Comparison of ENCODE assay signal across 30 cellular contexts in genomic region chr1:228154021-228154684, GRCh38. TPM values are rescaled to one million over a fixed set of nuclear protein-coding genes. Genes with fewer than 3 reads are reported as not detected.
DNase-seq lines count a peak whose midpoint lies in the region; ATAC-seq, FAIRE-seq and TF ChIP-seq lines count a peak whose summit lies in the region.
"Had no signal": no experiment of that assay in that cellular context is flagged by ENCODE, and none has a peak within 500 bp of the region (broad histone marks: within the 10 kb centered on the region; RNA-seq: fewer than 3 reads in every experiment).

No MANE protein-coding gene starts in this region.

- no peak for DNase-seq in activated naive CD4-positive, alpha-beta T cell treated with anti-CD3 and anti-CD28 coated beads, Interleukin-2, amount 10 ng/mL, durations not matched to agents 7 days and 5 days
- DNase-seq in WERI-Rb-1 (no peak), keratinocyte (ENCODE audit: low read depth, low spot score) (no peak), sigmoid colon (peak; percentile 50), AML-193 (lab: John Stamatoyannopoulos, UW) (no peak), T-cell (no peak)
- no peak for DNase-seq in stimulated activated CD4-positive, alpha-beta T cell treated with anti-CD3 and anti-CD28 coated beads, Interleukin-1b, Interleukin-23, amount 100 ng/mL, for 48 hours
- DNase-seq: ACHN; activated gamma-delta T cell; DMS53; endodermal cell; kidney glomerular epithelial cell; NCI-H1092; NCI-H187 treated with DMSO at 0.1 percent for 48 hours; NCI-H2171 treated with DMSO at 0.1 percent for 48 hours; NCI-H524; NK-92 treated with Interleukin-12 subunit alpha and Interleukin-12 subunit beta, amount 100 ng/mL, for 24 hours; PC-3; psoas muscle; SHP77; T1000 had no signal

- peak overlapping the region; percentile 2 for H3K9ac ChIP-seq in keratinocyte (ENCODE audit: control insufficient read depth, extremely low read depth, insufficient read depth, low read length)

- CTCF ChIA-PET in activated naive CD4-positive, alpha-beta T cell treated with anti-CD3 and anti-CD28 coated beads, Interleukin-2, amount 10 ng/mL, durations not matched to agents 7 days and 5 days (lab: Charles Lee): interaction anchor here (1.5 to 1.8 kb wide), 2 partner anchors 11 to 23 kb away, joined by 3 to 6 read pairs; no protein-coding TSS in a partner anchor
- CTCF ChIA-PET in T-cell (lab: Charles Lee): no interaction called here

- WGBS in sigmoid colon, 2 donors: 92 to 94% methylated on average over 12 of the region's 12 CpGs

- dilution Hi-C loops in keratinocyte (cut with MboI; ENCODE audit: extremely low pct_ligation_motif_present, low sequenced_read_pairs): no loop called here

- H3K9me3 ChIP-seq in WERI-Rb-1 (ENCODE audit: severe bottlenecking) (no peaks in the 10 kb centered on the region), keratinocyte (ENCODE audit: control insufficient read depth, low read depth, low read length) (no peaks in the 10 kb centered on the region), sigmoid colon (no peaks in the 10 kb centered on the region)
- H3K9me3 ChIP-seq: esophagus muscularis mucosa, HAP-1, heart left ventricle, psoas muscle, tibial nerve had no signal

- peak overlapping the region; percentile 53 for H3K27ac Mint-ChIP-seq in activated naive CD4-positive, alpha-beta T cell treated with anti-CD3 and anti-CD28 coated beads, Interleukin-2, amount 50 U/mL, for 24 hours
- H3K27ac Mint-ChIP-seq in activated naive CD4-positive, alpha-beta T cell treated with anti-CD3 and anti-CD28 coated beads, Interleukin-2, amount 10 ng/mL, durations not matched to agents 7 days and 5 days: no peak overlapping the region
- H3K27ac Mint-ChIP-seq in T-cell: peak overlapping the region in 1 of 2 donors; percentile 72
- H3K27ac Mint-ChIP-seq: dendritic cell treated with granulocyte-macrophage colony-stimulating factor and Interleukin-4, amounts not matched to agents 40 ng/mL and 50 ng/mL, for 4 days; endodermal cell; IgD-negative memory B cell had no signal

- H3K27ac ChIP-seq in WERI-Rb-1: peak overlapping the region; percentile 39
- no peak overlapping the region for H3K27ac ChIP-seq in keratinocyte (ENCODE audit: control insufficient read depth, insufficient read depth, low read length)
- H3K27ac ChIP-seq in sigmoid colon: no peak overlapping the region
- H3K27ac ChIP-seq: cardiac muscle cell, esophagus muscularis mucosa, foreskin keratinocyte, heart left ventricle, psoas muscle, tibial nerve had no signal

- ATAC-seq in T-cell (replicated peaks in 1 of 4): no peak
- ATAC-seq: heart left ventricle, PC-3, psoas muscle had no signal

- no peak overlapping the region for H3K4me3 Mint-ChIP-seq in activated naive CD4-positive, alpha-beta T cell treated with anti-CD3 and anti-CD28 coated beads, Interleukin-2, amount 50 U/mL, for 24 hours
- H3K4me3 Mint-ChIP-seq in activated naive CD4-positive, alpha-beta T cell treated with anti-CD3 and anti-CD28 coated beads, Interleukin-2, amount 10 ng/mL, durations not matched to agents 7 days and 5 days: no peak overlapping the region
- no peak overlapping the region for H3K4me3 Mint-ChIP-seq in T-cell
- H3K4me3 Mint-ChIP-seq: dendritic cell treated with granulocyte-macrophage colony-stimulating factor and Interleukin-4, amounts not matched to agents 40 ng/mL and 50 ng/mL, for 4 days; endodermal cell; IgD-negative memory B cell had no signal

- H3K4me1 ChIP-seq in keratinocyte (ENCODE audit: control insufficient read depth, extremely low read depth, insufficient read depth, low read length) (peaks cover 34% of the 10 kb centered on the region), sigmoid colon (peaks cover 0 to 40% (median 34%) of the 10 kb centered on the region in 4 donors)
- H3K4me1 ChIP-seq: HAP-1, psoas muscle had no signal

- no peaks in the 10 kb centered on the region for H3K9me1 ChIP-seq in keratinocyte (ENCODE audit: control insufficient read depth, extremely low read depth, insufficient read depth, low read length)

- H3K36me3 ChIP-seq in WERI-Rb-1 (no peaks in the 10 kb centered on the region), keratinocyte (ENCODE audit: control insufficient read depth in 2 of 2, extremely low read depth in 1 of 2, insufficient read depth in 2 of 2, low read length in 2 of 2) (peaks cover 2 to 5% of the 10 kb centered on the region in 2 experiments), sigmoid colon (no peaks in the 10 kb centered on the region)
- H3K36me3 ChIP-seq: cardiac muscle cell, HAP-1, tibial nerve had no signal

- H3K4me3 ChIP-seq in WERI-Rb-1 (ENCODE audit: low read depth, low read length) (no peak overlapping the region), keratinocyte (ENCODE audit: control insufficient read depth in 2 of 3, extremely low read depth in 1 of 3, insufficient read depth in 2 of 3, low read depth in 1 of 3, low read length in 3 of 3) (no peak overlapping the region), sigmoid colon (no peak overlapping the region)
- H3K4me3 ChIP-seq: cardiac muscle cell, esophagus muscularis mucosa, HAP-1, heart left ventricle, psoas muscle, tibial nerve had no signal

- POLR2A ChIA-PET in T-cell (lab: Charles Lee): interaction anchor here in 1 of 2 donors (1.5 kb wide), 1 partner anchor 11 kb away, joined by 4 read pairs; no protein-coding TSS in a partner anchor

- no peaks in the 10 kb centered on the region for H3K9me3 Mint-ChIP-seq in activated naive CD4-positive, alpha-beta T cell treated with anti-CD3 and anti-CD28 coated beads, Interleukin-2, amount 50 U/mL, for 24 hours
- H3K9me3 Mint-ChIP-seq in activated naive CD4-positive, alpha-beta T cell treated with anti-CD3 and anti-CD28 coated beads, Interleukin-2, amount 10 ng/mL, durations not matched to agents 7 days and 5 days: no peaks in the 10 kb centered on the region
- H3K9me3 Mint-ChIP-seq in T-cell: no peaks in the 10 kb centered on the region
- H3K9me3 Mint-ChIP-seq: dendritic cell treated with granulocyte-macrophage colony-stimulating factor and Interleukin-4, amounts not matched to agents 40 ng/mL and 50 ng/mL, for 4 days; endodermal cell; IgD-negative memory B cell had no signal

- intact Hi-C loops in sigmoid colon (cut with DNase I): no loop called here

- H4K20me1 ChIP-seq in keratinocyte (ENCODE audit: control insufficient read depth, extremely low read depth, insufficient read depth, low read length): no peaks in the 10 kb centered on the region

- H2AFZ ChIP-seq in keratinocyte (ENCODE audit: control insufficient read depth, low read length): no peak overlapping the region

- no peak overlapping the region for H3K4me2 ChIP-seq in keratinocyte (ENCODE audit: control insufficient read depth, extremely low read depth, insufficient read depth, low read depth, low read length)

- H3K27me3 ChIP-seq in WERI-Rb-1 (ENCODE audit: insufficient read depth, low read depth, severe bottlenecking): no peaks in the 10 kb centered on the region
- H3K27me3 ChIP-seq in keratinocyte (ENCODE audit: control insufficient read depth, extremely low read depth, insufficient read depth, low read length): no peaks in the 10 kb centered on the region
- peaks cover 0 to 4% (median 0%) of the 10 kb centered on the region in 3 donors for H3K27me3 ChIP-seq in sigmoid colon
- H3K27me3 ChIP-seq: cardiac muscle cell, esophagus muscularis mucosa had no signal

- H3K27me3 Mint-ChIP-seq in activated naive CD4-positive, alpha-beta T cell treated with anti-CD3 and anti-CD28 coated beads, Interleukin-2, amount 50 U/mL, for 24 hours: no peaks in the 10 kb centered on the region
- no peaks in the 10 kb centered on the region for H3K27me3 Mint-ChIP-seq in activated naive CD4-positive, alpha-beta T cell treated with anti-CD3 and anti-CD28 coated beads, Interleukin-2, amount 10 ng/mL, durations not matched to agents 7 days and 5 days
- no peaks in the 10 kb centered on the region for H3K27me3 Mint-ChIP-seq in T-cell
- H3K27me3 Mint-ChIP-seq: IgD-negative memory B cell had no signal

- peaks cover 11% of the 10 kb centered on the region for H3K4me1 Mint-ChIP-seq in activated naive CD4-positive, alpha-beta T cell treated with anti-CD3 and anti-CD28 coated beads, Interleukin-2, amount 50 U/mL, for 24 hours
- H3K4me1 Mint-ChIP-seq in activated naive CD4-positive, alpha-beta T cell treated with anti-CD3 and anti-CD28 coated beads, Interleukin-2, amount 10 ng/mL, durations not matched to agents 7 days and 5 days: peaks cover 23% of the 10 kb centered on the region
- peaks cover 12 to 23% (median 14%) of the 10 kb centered on the region in 3 donors for H3K4me1 Mint-ChIP-seq in T-cell
- H3K4me1 Mint-ChIP-seq: endodermal cell had no signal

- H3K79me2 ChIP-seq in keratinocyte (ENCODE audit: control insufficient read depth, insufficient read depth, low read length): no peaks in the 10 kb centered on the region

- TF ChIP-seq CTCF in WERI-Rb-1 (IDR thresholded peaks at IDR 0.05; ENCODE audit: low read depth, low read length) (no peak), keratinocyte (optimal IDR thresholded peaks at IDR 0.05 in 1 of 3, IDR thresholded peaks at IDR 0.05 in 1 of 3, conservative IDR thresholded peaks at IDR 0.05 in 1 of 3; ENCODE audit: extremely low read depth in 1 of 3, insufficient read depth in 2 of 3, low read length in 3 of 3) (no peak), sigmoid colon (IDR thresholded peaks at IDR 0.05) (no peak)

- FAIRE-seq in keratinocyte (lab: Jason Lieb, UNC): no peak

- no peak for TF ChIP-seq POLR2A in sigmoid colon (IDR thresholded peaks at IDR 0.05)

- H3K36me3 Mint-ChIP-seq in activated naive CD4-positive, alpha-beta T cell treated with anti-CD3 and anti-CD28 coated beads, Interleukin-2, amount 50 U/mL, for 24 hours: no peaks in the 10 kb centered on the region
- H3K36me3 Mint-ChIP-seq in activated naive CD4-positive, alpha-beta T cell treated with anti-CD3 and anti-CD28 coated beads, Interleukin-2, amount 10 ng/mL, durations not matched to agents 7 days and 5 days: no peaks in the 10 kb centered on the region
- H3K36me3 Mint-ChIP-seq in T-cell: no peaks in the 10 kb centered on the region

- no peak for TF ChIP-seq EP300 in sigmoid colon (IDR thresholded peaks at IDR 0.05)

RNA-seq across cellular contexts. Expression of gene GJC2, which starts 4.4 kb away (rescaled TPM):
- polyA plus RNA-seq in keratinocyte (0.37 to 0.63 TPM (median 0.58 TPM) in 3 replicates), sigmoid colon (under 1 TPM in 2 of 3 donors, not detected in 1; 0.60 to 0.99 TPM)
- 0.39 TPM for polyA plus RNA-seq in keratinocyte (2011; ENCODE audit: low read depth)
- 0.17 and 0.52 TPM in 2 replicates for polyA plus RNA-seq in keratinocyte (2011; cell fraction: cytosol; rRNA removed)
- 0.56 and 0.79 TPM in 2 replicates for polyA plus RNA-seq in keratinocyte (2011; cell fraction: nucleus; rRNA removed)
- polyA plus RNA-seq in keratinocyte (2012; ENCODE audit: low replicate concordance): 0.73 and 0.81 TPM in 2 replicates
- polyA minus RNA-seq in keratinocyte: 0.33 to 0.52 TPM (median 0.51 TPM) in 3 replicates
- 2.9 TPM for polyA minus RNA-seq in keratinocyte (2011; cell fraction: cytosol; rRNA and poly(A)+ RNA removed)
- 0.31 and 1.1 TPM in 2 replicates for polyA minus RNA-seq in keratinocyte (2011; cell fraction: nucleus; rRNA and poly(A)+ RNA removed)
- total RNA-seq in sigmoid colon (1 to 10 TPM; 4.2 to 6.4 (median 4.9) TPM), T-cell (1 to 10 TPM; 1.1 to 3.1 (median 1.6) TPM)
- polyA plus RNA-seq: IgD-negative memory B cell had no signal

RNA-seq across cellular contexts. Expression of gene IBA57, which starts 11.5 kb away (rescaled TPM):
- polyA plus RNA-seq in keratinocyte (1.5 to 3.4 TPM (median 2.8 TPM) in 3 replicates), sigmoid colon (1 to 10 TPM; 3.7 to 8.0 (median 4.8) TPM)
- polyA plus RNA-seq in keratinocyte (2011; ENCODE audit: low read depth): 0.85 TPM
- 1.3 and 2.7 TPM in 2 replicates for polyA plus RNA-seq in keratinocyte (2011; cell fraction: cytosol; rRNA removed)
- polyA plus RNA-seq in keratinocyte (2011; cell fraction: nucleus; rRNA removed): 3.7 and 5.4 TPM in 2 replicates
- polyA plus RNA-seq in keratinocyte (2012; ENCODE audit: low replicate concordance): 1.3 and 3.6 TPM in 2 replicates
- 1.6 to 3.0 TPM (median 1.9 TPM) in 3 replicates for polyA minus RNA-seq in keratinocyte
- polyA minus RNA-seq in keratinocyte (2011; cell fraction: cytosol; rRNA and poly(A)+ RNA removed): 1.9 TPM
- polyA minus RNA-seq in keratinocyte (2011; cell fraction: nucleus; rRNA and poly(A)+ RNA removed): 3.6 and 3.9 TPM in 2 replicates
- total RNA-seq in sigmoid colon (10 to 100 TPM in 2 of 4 donors, 1 to 10 TPM in 2; 2.9 to 14.0 (median 7.3) TPM), T-cell (10 to 100 TPM; 10.6 to 18.3 (median 12.6) TPM)

RNA-seq across cellular contexts. Expression of gene GUK1, which starts 14.1 kb away (rescaled TPM):
- polyA plus RNA-seq in keratinocyte (412 to 877 TPM (median 450 TPM) in 3 replicates), sigmoid colon (100 to 1,000 TPM; 391 to 668 (median 656) TPM)
- polyA plus RNA-seq in keratinocyte (2011; ENCODE audit: low read depth): 259 TPM
- polyA plus RNA-seq in keratinocyte (2011; cell fraction: cytosol; rRNA removed): 279 and 743 TPM in 2 replicates
- 254 and 303 TPM in 2 replicates for polyA plus RNA-seq in keratinocyte (2011; cell fraction: nucleus; rRNA removed)
- 421 and 447 TPM in 2 replicates for polyA plus RNA-seq in keratinocyte (2012; ENCODE audit: low replicate concordance)
- 198 to 329 TPM (median 216 TPM) in 3 replicates for polyA minus RNA-seq in keratinocyte
- polyA minus RNA-seq in keratinocyte (2011; cell fraction: cytosol; rRNA and poly(A)+ RNA removed): 557 TPM
- 106 and 141 TPM in 2 replicates for polyA minus RNA-seq in keratinocyte (2011; cell fraction: nucleus; rRNA and poly(A)+ RNA removed)
- total RNA-seq in sigmoid colon (100 to 1,000 TPM; 225 to 366 (median 303) TPM), T-cell (100 to 1,000 TPM; 201 to 318 (median 223) TPM)

RNA-seq across cellular contexts. Expression of gene MRPL55, which starts 45.1 kb away (rescaled TPM):
- polyA plus RNA-seq in keratinocyte (28.4 to 53.7 TPM (median 49.3 TPM) in 3 replicates), sigmoid colon (10 to 100 TPM; 53.5 to 77.4 (median 58.0) TPM)
- polyA plus RNA-seq in keratinocyte (2011; ENCODE audit: low read depth): 23.9 TPM
- polyA plus RNA-seq in keratinocyte (2011; cell fraction: cytosol; rRNA removed): 22.0 and 52.1 TPM in 2 replicates
- polyA plus RNA-seq in keratinocyte (2011; cell fraction: nucleus; rRNA removed): 47.4 and 62.3 TPM in 2 replicates
- polyA plus RNA-seq in keratinocyte (2012; ENCODE audit: low replicate concordance): 34.4 and 51.8 TPM in 2 replicates
- polyA minus RNA-seq in keratinocyte: 19.2 to 36.3 TPM (median 26.1 TPM) in 3 replicates
- 48.9 TPM for polyA minus RNA-seq in keratinocyte (2011; cell fraction: cytosol; rRNA and poly(A)+ RNA removed)
- 9.9 and 18.3 TPM in 2 replicates for polyA minus RNA-seq in keratinocyte (2011; cell fraction: nucleus; rRNA and poly(A)+ RNA removed)
- total RNA-seq in sigmoid colon (10 to 100 TPM; 62.0 to 90.6 (median 79.3) TPM), T-cell (10 to 100 TPM; 49.7 to 63.5 (median 55.9) TPM)

RNA-seq across cellular contexts. Expression of gene C1orf35, which starts 51.0 kb away (rescaled TPM):
- polyA plus RNA-seq in keratinocyte: 8.2 to 11.9 TPM (median 10.0 TPM) in 3 replicates
- 8.0 TPM for polyA plus RNA-seq in keratinocyte (2011; ENCODE audit: low read depth)
- 4.4 and 10.2 TPM in 2 replicates for polyA plus RNA-seq in keratinocyte (2011; cell fraction: cytosol; rRNA removed)
- polyA plus RNA-seq in keratinocyte (2011; cell fraction: nucleus; rRNA removed): 21.2 and 27.6 TPM in 2 replicates
- 12.5 and 16.4 TPM in 2 replicates for polyA plus RNA-seq in keratinocyte (2012; ENCODE audit: low replicate concordance)
- 0.99 to 7.7 TPM (median 1.2 TPM) in 3 replicates for polyA minus RNA-seq in keratinocyte
- 7.7 TPM for polyA minus RNA-seq in keratinocyte (2011; cell fraction: cytosol; rRNA and poly(A)+ RNA removed)
- 2.4 and 2.8 TPM in 2 replicates for polyA minus RNA-seq in keratinocyte (2011; cell fraction: nucleus; rRNA and poly(A)+ RNA removed)
- 10 to 100 TPM in 3 of 4 donors, 1 to 10 TPM in 1; 7.8 to 18.1 (median 13.0) TPM for total RNA-seq in sigmoid colon
- polyA plus RNA-seq in sigmoid colon: 10 to 100 TPM in 1 of 3 donors, 1 to 10 TPM in 2; 8.8 to 17.9 (median 9.0) TPM
- 10 to 100 TPM; 19.7 to 34.0 (median 32.3) TPM for total RNA-seq in T-cell
